ENCODE assay signal across 22 cellular contexts in genomic region chr2:96591054-96591453, GRCh38. TPM values are rescaled to one million over a fixed set of nuclear protein-coding genes. Genes with fewer than 3 reads are reported as not detected.
DNase-seq lines count a peak whose midpoint lies in the region; ATAC-seq and TF ChIP-seq lines count a peak whose summit lies in the region.
"Had no signal": no experiment of that assay in that cellular context is flagged by ENCODE, and none has a peak within 500 bp of the region (broad histone marks: within the 10 kb centered on the region; RNA-seq: fewer than 3 reads in every experiment).

No MANE protein-coding gene starts in this region.

- H4K20me1 ChIP-seq in GM23248 (ENCODE audit: insufficient read depth): no peaks in the 10 kb centered on the region
- peaks cover 3% of the 10 kb centered on the region for H4K20me1 ChIP-seq in osteoblast (ENCODE audit: insufficient read depth, low read length)

- in situ Hi-C loops in GM23248 (cut with MboI): no loop called here

- H3K79me2 ChIP-seq in GM23248 (ENCODE audit: insufficient read depth) (peaks cover 29% of the 10 kb centered on the region; the same call in 1 of the 2 replicates), osteoblast (ENCODE audit: insufficient read depth, low read length) (peaks cover 2% of the 10 kb centered on the region)

- H3K4me1 Mint-ChIP-seq in central memory CD8-positive, alpha-beta T cell: peaks cover 76% of the 10 kb centered on the region
- no peaks in the 10 kb centered on the region for H3K4me1 Mint-ChIP-seq in progenitor cell of endocrine pancreas (ENCODE audit: low read depth)

- no peak overlapping the region for H3K9ac ChIP-seq in GM23248

- no peaks in the 10 kb centered on the region for H3K27me3 ChIP-seq in heart left ventricle
- H3K27me3 ChIP-seq in GM23248 (replicated peaks; ENCODE audit: insufficient read depth): no peaks in the 10 kb centered on the region
- no peaks in the 10 kb centered on the region for H3K27me3 ChIP-seq in osteoblast (ENCODE audit: insufficient read depth, low read length)

- no peaks in the 10 kb centered on the region for H3K9me3 ChIP-seq in heart left ventricle
- H3K9me3 ChIP-seq in GM23248 (ENCODE audit: low read depth): no peaks in the 10 kb centered on the region
- H3K9me3 ChIP-seq in osteoblast (ENCODE audit: low read depth, low read length): no peaks in the 10 kb centered on the region

- peaks cover 0 to 15% (median 5%) of the 10 kb centered on the region in 12 donors for H3K4me1 ChIP-seq in heart left ventricle
- no peaks in the 10 kb centered on the region for H3K4me1 ChIP-seq in GM23248 (ENCODE audit: insufficient read depth)
- peaks cover 5% of the 10 kb centered on the region for H3K4me1 ChIP-seq in osteoblast (ENCODE audit: insufficient read depth, low read length)

- H3K9me3 Mint-ChIP-seq in central memory CD8-positive, alpha-beta T cell: no peaks in the 10 kb centered on the region
- no peaks in the 10 kb centered on the region for H3K9me3 Mint-ChIP-seq in progenitor cell of endocrine pancreas (ENCODE audit: low read depth)
- H3K9me3 Mint-ChIP-seq: H9 had no signal

- H3K36me3 ChIP-seq in heart left ventricle: peaks cover 0 to 49% (median 39%) of the 10 kb centered on the region in 9 donors
- peaks cover 26% of the 10 kb centered on the region for H3K36me3 ChIP-seq in GM23248 (ENCODE audit: low read depth)
- H3K36me3 ChIP-seq in osteoblast (ENCODE audit: insufficient read depth, low read length): peaks cover 42% of the 10 kb centered on the region

- DNase-seq in heart left ventricle: no peak
- DNase-seq in cardiac septum (ENCODE audit: low spot score): no peak
- DNase-seq in GM23248: peak; percentile 30
- DNase-seq in central memory CD8-positive, alpha-beta T cell (ENCODE audit: low spot score in 2 of 2): no peak
- DNase-seq in osteoblast (ENCODE audit: insufficient read length, low spot score, missing footprints): peak; percentile 38
- no peak for DNase-seq in progenitor cell of endocrine pancreas (ENCODE audit: low spot score, unreplicated experiment)
- DNase-seq in HT-29 (ENCODE audit: low spot score): no peak
- DNase-seq: ACHN; AML-193; Calu3; DMS53; H9; KBM-7; MV-4-11; NCI-H1417; NCI-H1930; NCI-H2171 treated with DMSO at 0.1 percent for 48 hours; NCI-H446 treated with DMSO at 0.1 percent for 48 hours; NK-92 treated with Interleukin-12 subunit alpha and Interleukin-12 subunit beta, amount 100 ng/mL, for 24 hours; SIG-M5 had no signal

- WGBS in heart left ventricle, 4 donors: 62 to 73% (median 67%) methylated on average over 2 of the region's 2 CpGs
- WGBS in GM23248 (ENCODE audit: low coverage in 1 of 2, low lambda C conversion rate in 2 of 2, missing lambda C conversion rate in 2 of 2), 2 experiments: 76 to 84% methylated on average over 2 of the region's 2 CpGs

- no peak for TF ChIP-seq CTCF in heart left ventricle (IDR thresholded peaks at IDR 0.05)
- no peak for TF ChIP-seq CTCF in osteoblast (IDR thresholded peaks at IDR 0.05; ENCODE audit: extremely low read depth, low read depth, low read length)
- TF ChIP-seq CTCF in progenitor cell of endocrine pancreas (IDR thresholded peaks at IDR 0.05; ENCODE audit: unreplicated experiment): no peak

- H3K4me3 ChIP-seq in heart left ventricle (no peak overlapping the region), GM23248 (no peak overlapping the region), osteoblast (ENCODE audit: insufficient read depth, low read length) (no peak overlapping the region)

- H3K36me3 Mint-ChIP-seq in central memory CD8-positive, alpha-beta T cell (ENCODE audit: insufficient read depth): peaks cover 21% of the 10 kb centered on the region
- H3K36me3 Mint-ChIP-seq in progenitor cell of endocrine pancreas (ENCODE audit: insufficient read depth): peaks cover 35% of the 10 kb centered on the region

- no peak for TF ChIP-seq POLR2A in heart left ventricle (IDR thresholded peaks at IDR 0.05)

- H3K27ac Mint-ChIP-seq in central memory CD8-positive, alpha-beta T cell (ENCODE audit: low read depth): peak overlapping the region; percentile 17
- H3K27ac Mint-ChIP-seq in progenitor cell of endocrine pancreas: no peak overlapping the region

- H3K4me2 ChIP-seq in GM23248 (ENCODE audit: unreplicated experiment) (no peak overlapping the region), osteoblast (ENCODE audit: insufficient read depth, low read length) (no peak overlapping the region)

- intact Hi-C loops in heart left ventricle (cut with DNase I): no loop called here
- intact Hi-C loops in cardiac septum (cut with DNase I): no loop called here

- no peaks in the 10 kb centered on the region for H3K9me2 ChIP-seq in GM23248 (ENCODE audit: insufficient read depth)

- no peak overlapping the region for H2AFZ ChIP-seq in GM23248
- no peak overlapping the region for H2AFZ ChIP-seq in osteoblast (ENCODE audit: low read length)

- peak overlapping the region in 3 of 12 donors; percentile 0 to 41 (median 23) for H3K27ac ChIP-seq in heart left ventricle
- H3K27ac ChIP-seq in GM23248: no peak overlapping the region
- H3K27ac ChIP-seq in osteoblast (ENCODE audit: low read depth, low read length): no peak overlapping the region

- peaks cover 7% of the 10 kb centered on the region; the same call in 1 of the 2 replicates for H3F3A ChIP-seq in GM23248 (ENCODE audit: insufficient read depth)

- peak; percentile 31 to 62 (median 54) for ATAC-seq in heart left ventricle
- no peak for ATAC-seq in central memory CD8-positive, alpha-beta T cell (replicated peaks; ENCODE audit: extremely low read depth, poor library complexity, severe bottlenecking)

- H3K27me3 Mint-ChIP-seq in central memory CD8-positive, alpha-beta T cell: no peaks in the 10 kb centered on the region
- H3K27me3 Mint-ChIP-seq in progenitor cell of endocrine pancreas: no peaks in the 10 kb centered on the region

- no peak overlapping the region for H3K4me3 Mint-ChIP-seq in central memory CD8-positive, alpha-beta T cell
- H3K4me3 Mint-ChIP-seq in progenitor cell of endocrine pancreas (ENCODE audit: low read depth): no peak overlapping the region
- H3K4me3 Mint-ChIP-seq: CD14-positive monocyte, H9 had no signal

RNA-seq across cellular contexts. Expression of gene KANSL3, which starts 47.1 kb away (rescaled TPM):
- 10 to 100 TPM; 22.7 to 38.0 (median 30.7) TPM for total RNA-seq in heart left ventricle
- 10 to 100 TPM; 13.8 to 24.0 TPM for polyA plus RNA-seq in heart left ventricle
- 35.3 TPM for total RNA-seq in cardiac septum
- 23.9 and 26.9 TPM in 2 replicates for total RNA-seq in GM23248 (2014; rRNA removed; shearing (Covaris generic))
- polyA plus RNA-seq in GM23248 (2016; fragmentation: Nextera tagmentation; extraction: Ambion mirVana): 15.0 and 15.6 TPM in 2 replicates
- 46.9 and 50.3 TPM in 2 replicates for total RNA-seq in osteoblast
- total RNA-seq in progenitor cell of endocrine pancreas: 53.6 and 57.7 TPM in 2 replicates
- total RNA-seq in HT-29 (2014; rRNA removed; shearing (Covaris generic)): 21.9 and 31.3 TPM in 2 replicates

RNA-seq across cellular contexts. Expression of gene FER1L5, which starts 51.5 kb away (rescaled TPM):
- total RNA-seq in heart left ventricle (under 1 TPM in 2 of 9 donors, not detected in 7; 0.02 to 0.15 TPM), cardiac septum (0.08 TPM), osteoblast (1.1 and 1.2 TPM in 2 replicates), progenitor cell of endocrine pancreas (1.0 and 1.5 TPM in 2 replicates)
- polyA plus RNA-seq in heart left ventricle (under 1 TPM; 0.01 to 0.11 TPM), GM23248 (2016; fragmentation: Nextera tagmentation; extraction: Ambion mirVana) (0.05 and 0.08 TPM in 2 replicates)
- total RNA-seq in GM23248 (2014; rRNA removed; shearing (Covaris generic)): under 0.01 TPM in 1 of 2 replicates, not detected in the other
- 0.05 TPM in 1 of 2 replicates, not detected in the other for total RNA-seq in HT-29 (2014; rRNA removed; shearing (Covaris generic))
- total RNA-seq: Calu3, OCI-LY7 had no signal
- polyA plus RNA-seq: CD14-positive monocyte had no signal

RNA-seq across cellular contexts. Expression of gene ARID5A, which starts 54.5 kb away (rescaled TPM):
- 10 to 100 TPM; 13.3 to 50.2 (median 28.2) TPM for total RNA-seq in heart left ventricle
- 10 to 100 TPM; 35.6 to 41.2 TPM for polyA plus RNA-seq in heart left ventricle
- total RNA-seq in cardiac septum: 79.4 TPM
- total RNA-seq in GM23248 (2014; rRNA removed; shearing (Covaris generic)): 11.6 and 15.2 TPM in 2 replicates
- polyA plus RNA-seq in GM23248 (2016; fragmentation: Nextera tagmentation; extraction: Ambion mirVana): 19.5 and 20.8 TPM in 2 replicates
- 7.6 and 9.7 TPM in 2 replicates for total RNA-seq in osteoblast
- total RNA-seq in progenitor cell of endocrine pancreas: 7.1 and 7.7 TPM in 2 replicates
- 2.5 and 3.2 TPM in 2 replicates for total RNA-seq in HT-29 (2014; rRNA removed; shearing (Covaris generic))

Comparison
In these comparisons a context has a peak if more than half of its experiments do, and no peak if none do; other contexts are left out.
1. DNase-seq: peak in GM23248 (single experiment) and osteoblast (single experiment); none in heart left ventricle (0 of 5), cardiac septum (single experiment), central memory CD8-positive, alpha-beta T cell (0 of 2), progenitor cell of endocrine pancreas (single experiment) and HT-29 (single experiment).